Comparison of ENCODE assay signal across 1 cellular context in the genomic region with DNA sequence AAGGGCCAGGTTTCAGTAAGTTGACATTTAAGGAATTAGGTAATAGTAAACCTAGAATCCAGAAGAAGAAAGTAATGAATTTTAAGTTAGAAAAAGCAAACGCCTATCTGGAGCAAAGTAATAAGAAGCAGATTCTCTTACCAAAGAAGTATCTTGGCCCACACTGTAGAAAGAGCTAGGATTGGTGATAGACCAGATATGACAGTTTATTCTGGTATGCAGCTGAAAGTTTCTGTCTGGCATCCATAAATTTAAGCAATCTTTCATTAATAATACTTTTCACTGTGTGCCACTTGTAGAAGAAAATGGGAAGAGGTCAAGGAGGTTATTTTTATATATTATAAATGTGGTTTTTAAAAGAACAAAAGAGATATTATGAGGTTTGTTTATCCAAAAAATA.
TF ChIP-seq lines count a peak whose summit lies in the region.

No MANE protein-coding gene starts in this region.

TF ChIP-seq in HepG2, 621 proteins besides CTCF, POLR2A, EP300 and RAD21:
- TF ChIP-seq, protein P1, sequence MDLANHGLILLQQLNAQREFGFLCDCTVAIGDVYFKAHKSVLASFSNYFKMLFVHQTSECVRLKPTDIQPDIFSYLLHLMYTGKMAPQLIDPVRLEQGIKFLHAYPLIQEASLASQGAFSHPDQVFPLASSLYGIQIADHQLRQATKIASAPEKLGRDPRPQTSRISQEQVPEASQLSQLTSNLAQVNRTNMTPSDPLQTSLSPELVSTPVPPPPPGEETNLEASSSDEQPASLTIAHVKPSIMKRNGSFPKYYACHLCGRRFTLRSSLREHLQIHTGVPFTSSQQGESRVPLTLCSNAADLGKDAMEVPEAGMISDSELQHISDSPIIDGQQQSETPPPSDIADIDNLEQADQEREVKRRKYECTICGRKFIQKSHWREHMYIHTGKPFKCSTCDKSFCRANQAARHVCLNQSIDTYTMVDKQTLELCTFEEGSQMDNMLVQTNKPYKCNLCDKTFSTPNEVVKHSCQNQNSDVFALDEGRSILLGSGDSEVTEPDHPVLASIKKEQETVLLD (CRISPR knock-in tag; IDR thresholded peaks at IDR 0.05; ENCODE audit: low read depth): no peak
- TF ChIP-seq CBX2 (IDR thresholded peaks at IDR 0.05; ENCODE audit: low read depth, low read length) (no peak), CBX2 (CRISPR knock-in tag; IDR thresholded peaks at IDR 0.05; ENCODE audit: low read depth) (no peak), NBN (conservative IDR thresholded peaks at IDR 0.05) (no peak), ATF5 (CRISPR knock-in tag; IDR thresholded peaks at IDR 0.05; ENCODE audit: low read depth) (no peak), RORA (CRISPR knock-in tag; IDR thresholded peaks at IDR 0.05) (no peak), TOPORS (CRISPR knock-in tag; IDR thresholded peaks at IDR 0.05) (no peak), ZBTB39 (CRISPR knock-in tag; IDR thresholded peaks at IDR 0.05) (no peak), ZNF841 (CRISPR knock-in tag; IDR thresholded peaks at IDR 0.05; ENCODE audit: borderline replicate concordance) (no peak), TEAD2 (CRISPR knock-in tag; IDR thresholded peaks at IDR 0.05) (no peak), AHR (CRISPR knock-in tag; IDR thresholded peaks at IDR 0.05) (no peak), ZNF484 (CRISPR knock-in tag; IDR thresholded peaks at IDR 0.05; ENCODE audit: borderline replicate concordance, low read depth) (no peak)
